In genomic region chr14:66464261-66464660, GRCh38 we compare ENCODE assay signal across 8 cellular contexts.
"Had no signal": no experiment of that assay in that cellular context is flagged by ENCODE, and none has a peak within 500 bp of the region (broad histone marks: within the 10 kb centered on the region; RNA-seq: fewer than 3 reads in every experiment).

No MANE protein-coding gene starts in this region.

- FAIRE-seq: H1, H54, K562 had no signal

- DNase-seq: H9, HCEC 1CT, IMR-90, KG1 had no signal

- ATAC-seq: GM23338, K562 had no signal
